8 cellular contexts compared by ENCODE assay signal in genomic region chr21:31731802-31732537, GRCh38. TPM values are rescaled to one million over a fixed set of nuclear protein-coding genes. Genes with fewer than 3 reads are reported as not detected.
DNase-seq lines count a peak whose midpoint lies in the region; ATAC-seq and TF ChIP-seq lines count a peak whose summit lies in the region.

A gene with protein sequence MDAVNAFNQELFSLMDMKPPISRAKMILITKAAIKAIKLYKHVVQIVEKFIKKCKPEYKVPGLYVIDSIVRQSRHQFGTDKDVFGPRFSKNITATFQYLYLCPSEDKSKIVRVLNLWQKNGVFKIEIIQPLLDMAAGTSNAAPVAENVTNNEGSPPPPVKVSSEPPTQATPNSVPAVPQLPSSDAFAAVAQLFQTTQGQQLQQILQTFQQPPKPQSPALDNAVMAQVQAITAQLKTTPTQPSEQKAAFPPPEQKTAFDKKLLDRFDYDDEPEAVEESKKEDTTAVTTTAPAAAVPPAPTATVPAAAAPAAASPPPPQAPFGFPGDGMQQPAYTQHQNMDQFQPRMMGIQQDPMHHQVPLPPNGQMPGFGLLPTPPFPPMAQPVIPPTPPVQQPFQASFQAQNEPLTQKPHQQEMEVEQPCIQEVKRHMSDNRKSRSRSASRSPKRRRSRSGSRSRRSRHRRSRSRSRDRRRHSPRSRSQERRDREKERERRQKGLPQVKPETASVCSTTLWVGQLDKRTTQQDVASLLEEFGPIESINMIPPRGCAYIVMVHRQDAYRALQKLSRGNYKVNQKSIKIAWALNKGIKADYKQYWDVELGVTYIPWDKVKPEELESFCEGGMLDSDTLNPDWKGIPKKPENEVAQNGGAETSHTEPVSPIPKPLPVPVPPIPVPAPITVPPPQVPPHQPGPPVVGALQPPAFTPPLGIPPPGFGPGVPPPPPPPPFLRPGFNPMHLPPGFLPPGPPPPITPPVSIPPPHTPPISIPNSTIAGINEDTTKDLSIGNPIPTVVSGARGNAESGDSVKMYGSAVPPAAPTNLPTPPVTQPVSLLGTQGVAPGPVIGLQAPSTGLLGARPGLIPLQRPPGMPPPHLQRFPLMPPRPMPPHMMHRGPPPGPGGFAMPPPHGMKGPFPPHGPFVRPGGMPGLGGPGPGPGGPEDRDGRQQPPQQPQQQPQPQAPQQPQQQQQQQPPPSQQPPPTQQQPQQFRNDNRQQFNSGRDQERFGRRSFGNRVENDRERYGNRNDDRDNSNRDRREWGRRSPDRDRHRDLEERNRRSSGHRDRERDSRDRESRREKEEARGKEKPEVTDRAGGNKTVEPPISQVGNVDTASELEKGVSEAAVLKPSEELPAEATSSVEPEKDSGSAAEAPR (minus strand): TSS chr21:31732118. CDS start chr21:31731692, 426 bp downstream.

- H3K27me3 ChIP-seq in hepatocyte: no peaks in the 10 kb centered on the region

- no peaks in the 10 kb centered on the region for H3K9me2 ChIP-seq in hepatocyte (replicated peaks; ENCODE audit: insufficient read depth)

- no peaks in the 10 kb centered on the region for H3K9me3 ChIP-seq in hepatocyte (ENCODE audit: low read depth)

- H3K4me1 ChIP-seq in hepatocyte (ENCODE audit: insufficient read depth): peaks cover 30% of the 10 kb centered on the region

- WGBS in hepatocyte (ENCODE audit: low lambda C conversion rate, missing lambda C conversion rate): 3% methylated on average over 58 of the region's 105 CpGs

- peak within 1 kb of the TSS; percentile 92 for H3K4me2 ChIP-seq in hepatocyte

- H4K20me1 ChIP-seq in hepatocyte (ENCODE audit: insufficient read depth, poor library complexity, severe bottlenecking): peaks cover 44% of the 10 kb centered on the region

- peak within 1 kb of the TSS; percentile 100 for H3K27ac ChIP-seq in hepatocyte

- no peaks in the 10 kb centered on the region for H3K36me3 ChIP-seq in hepatocyte (replicated peaks; ENCODE audit: insufficient read depth, low read depth)

- peak within 1 kb of the TSS; percentile 93 for H2AFZ ChIP-seq in hepatocyte

- H3K79me2 ChIP-seq in hepatocyte: peaks cover 48% of the 10 kb centered on the region

- H3K4me3 ChIP-seq in hepatocyte (peak within 1 kb of the TSS; percentile 99), retinal pigment epithelial cell (ENCODE audit: low read length) (peak within 1 kb of the TSS; percentile 95)

- peak; percentile 83 to 88 for DNase-seq in NCI-H187 (lab: John Stamatoyannopoulos, UW)
- peak; percentile 68 for DNase-seq in T-helper 22 cell (ENCODE audit: low read depth)
- DNase-seq in astrocyte of the hippocampus (ENCODE audit: low read depth, low spot score): peak; percentile 97
- peak; percentile 97 for DNase-seq in hepatocyte (ENCODE audit: low spot score)
- peak; percentile 56 for DNase-seq in retinal pigment epithelial cell (ENCODE audit: low read depth)
- DNase-seq in OCI-M2 (lab: John Stamatoyannopoulos, UW; ENCODE audit: unreplicated experiment): no peak

- TF ChIP-seq CTCF in hepatocyte (IDR thresholded peaks at IDR 0.05; ENCODE audit: poor library complexity) (no peak), retinal pigment epithelial cell (conservative IDR thresholded peaks at IDR 0.05; ENCODE audit: low read depth, low read length) (no peak)

- ATAC-seq in GM18511 (IDR thresholded peaks at IDR 0.05; ENCODE audit: unreplicated experiment) (peak; percentile 80), HG02970 (IDR thresholded peaks at IDR 0.05; ENCODE audit: low FRiP score, unreplicated experiment) (peak; percentile 84)

RNA-seq across cellular contexts. Expression of the gene that starts here (rescaled TPM):
- 14.9 and 18.7 TPM in 2 replicates for total RNA-seq in hepatocyte
- polyA plus RNA-seq in hepatocyte: 33.1 and 34.5 TPM in 2 replicates
